In genomic region chr17:18981642-18982424, GRCh38 we compare ENCODE assay signal across 1 cellular context.
TF ChIP-seq lines count a peak whose summit lies in the region.

No MANE protein-coding gene starts in this region.

TF ChIP-seq in HepG2, 621 proteins besides CTCF, POLR2A, EP300 and RAD21 (continued from another document):
- TF ChIP-seq ZBED4 (CRISPR knock-in tag; IDR thresholded peaks at IDR 0.05; ENCODE audit: borderline replicate concordance) (peak; percentile 56; the same call in 1 of the 2 replicates), HOXA3 (CRISPR knock-in tag; IDR thresholded peaks at IDR 0.05) (peak; percentile 82), ZNF724P (CRISPR knock-in tag; IDR thresholded peaks at IDR 0.05; ENCODE audit: borderline replicate concordance) (0 out of 2 replicates have a peak, but pooled peaks have one; percentile 19), ZNF768 (CRISPR knock-in tag; IDR thresholded peaks at IDR 0.05) (peak; percentile 34; the same call in 1 of the 2 replicates), ASH2L (IDR thresholded peaks at IDR 0.05; ENCODE audit: insufficient read length, low read depth, low read length) (peak; percentile 50), BCL6 (CRISPR knock-in tag; IDR thresholded peaks at IDR 0.05) (0 out of 2 replicates have a peak, but pooled peaks have one; percentile 23), ZNF331 (CRISPR knock-in tag; IDR thresholded peaks at IDR 0.05) (peak; percentile 57; the same call in 1 of the 2 replicates), DPF2 (CRISPR knock-in tag; IDR thresholded peaks at IDR 0.05; ENCODE audit: borderline replicate concordance, low read depth) (peak; percentile 62; the same call in 1 of the 2 replicates), ZNF782 (CRISPR knock-in tag; IDR thresholded peaks at IDR 0.05; ENCODE audit: borderline replicate concordance) (0 out of 2 replicates have a peak, but pooled peaks have one; percentile 43), ZNF770 (CRISPR knock-in tag; IDR thresholded peaks at IDR 0.05) (peak; percentile 48; the same call in 1 of the 2 replicates), ZNF17 (CRISPR knock-in tag; IDR thresholded peaks at IDR 0.05) (no peak), WIZ (CRISPR knock-in tag; IDR thresholded peaks at IDR 0.05) (no peak), MEF2D (CRISPR knock-in tag; IDR thresholded peaks at IDR 0.05) (0 out of 2 replicates have a peak, but pooled peaks have one; percentile 19), ARNTL (CRISPR knock-in tag; IDR thresholded peaks at IDR 0.05) (peak; percentile 54; the same call in 1 of the 2 replicates), ZNF296 (CRISPR knock-in tag; conservative IDR thresholded peaks at IDR 0.05) (no peak), ZNF644 (CRISPR knock-in tag; IDR thresholded peaks at IDR 0.05; ENCODE audit: low read depth) (peak; percentile 66; the same call in 1 of the 2 replicates), BRF2 (CRISPR knock-in tag; IDR thresholded peaks at IDR 0.05) (no peak), CEBPB (IDR thresholded peaks at IDR 0.05; ENCODE audit: borderline replicate concordance, low read depth, low read length) (no peak), ZFX (CRISPR knock-in tag; IDR thresholded peaks at IDR 0.05; ENCODE audit: low read depth) (peak; percentile 92), SP4 (CRISPR knock-in tag; IDR thresholded peaks at IDR 0.05) (peak; percentile 42; the same call in 1 of the 2 replicates), ZNF441 (CRISPR knock-in tag; IDR thresholded peaks at IDR 0.05; ENCODE audit: borderline replicate concordance) (0 out of 2 replicates have a peak, but pooled peaks have one; percentile 36), ELF1 (CRISPR knock-in tag; IDR thresholded peaks at IDR 0.05) (peak; percentile 59), ZMYM4 (CRISPR knock-in tag; IDR thresholded peaks at IDR 0.05) (peak; percentile 63), TARDBP (CRISPR knock-in tag; IDR thresholded peaks at IDR 0.05) (peak; percentile 55; the same call in 1 of the 2 replicates), KLF13 (CRISPR knock-in tag; IDR thresholded peaks at IDR 0.05) (no peak), ZNF691 (CRISPR knock-in tag; IDR thresholded peaks at IDR 0.05; ENCODE audit: borderline replicate concordance, low read depth) (peak; percentile 70; the same call in 1 of the 2 replicates), ZNF264 (CRISPR knock-in tag; IDR thresholded peaks at IDR 0.05) (peak; percentile 100), ZSCAN25 (CRISPR knock-in tag; IDR thresholded peaks at IDR 0.05) (0 out of 2 replicates have a peak, but pooled peaks have one; percentile 8), ZNF569 (CRISPR knock-in tag; IDR thresholded peaks at IDR 0.05; ENCODE audit: borderline replicate concordance) (no peak), ZNF468 (CRISPR knock-in tag; IDR thresholded peaks at IDR 0.05) (0 out of 2 replicates have a peak, but pooled peaks have one; percentile 31), GLI4 (CRISPR knock-in tag; IDR thresholded peaks at IDR 0.05; ENCODE audit: borderline replicate concordance) (peak; percentile 87; the same call in 1 of the 2 replicates), ZBTB21 (CRISPR knock-in tag; IDR thresholded peaks at IDR 0.05) (no peak), EEA1 (CRISPR knock-in tag; IDR thresholded peaks at IDR 0.05; ENCODE audit: borderline replicate concordance) (no peak)
